In the genomic region with DNA sequence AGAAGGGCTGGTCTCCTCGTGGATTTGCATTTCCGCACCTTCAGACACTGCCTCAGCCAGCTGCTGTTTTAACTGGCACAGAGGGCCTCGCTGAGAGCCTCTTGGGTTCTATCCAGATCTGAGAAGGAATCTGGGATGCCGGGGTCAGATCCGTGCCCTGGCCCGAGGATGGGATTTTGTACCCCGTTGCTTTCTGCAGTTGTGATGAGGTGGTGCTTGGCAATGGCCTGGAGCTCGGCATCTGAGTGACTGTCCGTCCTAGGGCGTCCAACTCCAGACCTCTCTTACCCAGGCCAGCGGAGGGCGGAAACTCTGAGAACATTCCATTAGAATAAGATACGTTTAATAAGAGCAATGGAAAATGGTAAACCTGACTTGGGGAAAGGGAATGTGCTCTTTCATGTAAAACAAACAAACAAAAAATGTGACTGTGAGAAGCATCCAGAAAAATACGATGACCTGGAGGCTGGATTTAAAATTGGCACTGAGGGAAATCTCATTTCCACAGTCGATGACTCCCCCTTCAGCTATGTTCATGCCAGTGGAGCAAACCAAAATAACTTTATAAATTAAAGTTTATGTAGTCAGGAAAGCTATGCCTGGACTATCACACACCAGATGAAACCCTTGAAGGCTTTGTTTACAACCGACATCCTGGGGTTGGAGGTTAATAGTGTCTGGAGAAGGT, we compare ENCODE assay signal across 10 cellular contexts. TPM values are rescaled to one million over a fixed set of nuclear protein-coding genes. Genes with fewer than 3 reads are reported as not detected.
DNase-seq lines count a peak whose midpoint lies in the region; ATAC-seq, FAIRE-seq and TF ChIP-seq lines count a peak whose summit lies in the region.
"Had no signal": no experiment of that assay in that cellular context is flagged by ENCODE, and none has a peak within 500 bp of the region (broad histone marks: within the 10 kb centered on the region; RNA-seq: fewer than 3 reads in every experiment).

No MANE protein-coding gene starts in this region.

- WGBS in heart left ventricle, 4 donors = 41 to 58% (median 53%) methylated on average over 14 to 16 of the region's 16 CpGs
- WGBS in sigmoid colon, 2 donors = 80 to 83% methylated on average over 16 of the region's 16 CpGs
- WGBS in small intestine, 3 donors = 67 to 90% (median 87%) methylated on average over 16 of the region's 16 CpGs

- H3K27me3 ChIP-seq in heart left ventricle (no peaks in the 10 kb centered on the region), sigmoid colon (no peaks in the 10 kb centered on the region), small intestine (ENCODE audit: control insufficient read depth in 2 of 2, insufficient read depth in 2 of 2, low read length in 2 of 2) (no peaks in the 10 kb centered on the region)

- H3K4me1 ChIP-seq in heart left ventricle = peaks cover 9 to 63% (median 37%) of the 10 kb centered on the region in 12 donors
- peaks cover 0 to 57% (median 52%) of the 10 kb centered on the region in 4 donors for H3K4me1 ChIP-seq in sigmoid colon
- H3K4me1 ChIP-seq in small intestine (ENCODE audit: control insufficient read depth in 2 of 2, insufficient read depth in 1 of 2, low read depth in 1 of 2, low read length in 1 of 2) = peaks cover 0 to 5% of the 10 kb centered on the region in 2 donors

- intact Hi-C loops in heart left ventricle (cut with DNase I) (no loop called here), sigmoid colon (cut with DNase I) (no loop called here)

- H3K9me3 ChIP-seq in heart left ventricle (no peaks in the 10 kb centered on the region), sigmoid colon (no peaks in the 10 kb centered on the region), small intestine (ENCODE audit: control insufficient read depth, low read depth) (no peaks in the 10 kb centered on the region)

- DNase-seq in Daoy (ENCODE audit: low read depth) = peak; percentile 40
- peak; percentile 73 for DNase-seq in amniotic stem cell (lab: John Stamatoyannopoulos, UW)
- peak in 1 of 5 donors; percentile 57 for DNase-seq in heart left ventricle
- no peak for DNase-seq in sigmoid colon
- no peak for DNase-seq in HuH-7.5 (ENCODE audit: low spot score)
- DNase-seq in small intestine = no peak
- DNase-seq: activated naive CD4-positive, alpha-beta T cell; NCI-H1436 treated with DMSO at 0.1 percent for 48 hours had no signal

- ATAC-seq in heart left ventricle = peak in 3 of 4 donors; percentile 50 to 58 (median 56)
- ATAC-seq in HG03442 (IDR thresholded peaks at IDR 0.05; ENCODE audit: unreplicated experiment) = no peak
- ATAC-seq in GM21528 (IDR thresholded peaks at IDR 0.05; ENCODE audit: low FRiP score, unreplicated experiment) = no peak

- no peak for FAIRE-seq in small intestine (lab: Jason Lieb, UNC)

- H3K27ac ChIP-seq in heart left ventricle (peak overlapping the region; percentile 1 to 90 (median 51)), sigmoid colon (peak overlapping the region; percentile 36 to 94 (median 82)), small intestine (ENCODE audit: low read depth in 1 of 2, low read length in 1 of 2) (peak overlapping the region in 1 of 2 donors; percentile 83)

- no peaks in the 10 kb centered on the region for H3K36me3 ChIP-seq in heart left ventricle
- no peaks in the 10 kb centered on the region for H3K36me3 ChIP-seq in sigmoid colon
- no peaks in the 10 kb centered on the region for H3K36me3 ChIP-seq in small intestine (ENCODE audit: control insufficient read depth in 2 of 2, insufficient read depth in 2 of 2, low read length in 2 of 2)

- TF ChIP-seq CTCF in heart left ventricle (IDR thresholded peaks at IDR 0.05) = peak in 1 of 12 donors; percentile 13
- no peak for TF ChIP-seq CTCF in sigmoid colon (IDR thresholded peaks at IDR 0.05)

- H3K4me3 ChIP-seq in heart left ventricle (no peak overlapping the region), sigmoid colon (peak overlapping the region in 1 of 4 donors; percentile 3), small intestine (ENCODE audit: low read depth in 1 of 2, low read length in 2 of 2) (no peak overlapping the region)

- no peak for TF ChIP-seq POLR2A in heart left ventricle (IDR thresholded peaks at IDR 0.05)
- TF ChIP-seq POLR2A in sigmoid colon (IDR thresholded peaks at IDR 0.05) = no peak

- TF ChIP-seq EP300 in sigmoid colon (IDR thresholded peaks at IDR 0.05) = no peak

RNA-seq across cellular contexts. Expression of gene GRK5, which starts 39.6 kb away (rescaled TPM):
- 6.1 and 9.8 TPM in 2 replicates for total RNA-seq in Daoy (2014; rRNA removed; shearing (Covaris generic))
- 10 to 100 TPM; 17.0 to 58.0 (median 32.2) TPM for total RNA-seq in heart left ventricle
- 10 to 100 TPM; 13.1 to 27.6 TPM for polyA plus RNA-seq in heart left ventricle
- total RNA-seq in sigmoid colon = 10 to 100 TPM; 19.8 to 32.4 (median 22.2) TPM
- polyA plus RNA-seq in sigmoid colon = 10 to 100 TPM in 2 of 3 donors, 1 to 10 TPM in 1; 7.9 to 19.2 (median 15.5) TPM
- polyA plus RNA-seq in small intestine = 10 to 100 TPM; 24.4 to 50.5 (median 27.7) TPM

Comparison
In these comparisons a context has a peak if more than half of its experiments do, and no peak if none do; other contexts are left out.
1. DNase-seq: peak in Daoy (single experiment) and amniotic stem cell (single experiment); none in sigmoid colon (single experiment), HuH-7.5 (single experiment) and small intestine (single experiment).
2. ATAC-seq: peak in heart left ventricle (3 of 4); none in HG03442 (single experiment) and GM21528 (single experiment).